In genomic region chr5:61596265-61596664, GRCh38 we compare ENCODE assay signal across 29 cellular contexts.
"Had no signal": no experiment of that assay in that cellular context is flagged by ENCODE, and none has a peak within 500 bp of the region (broad histone marks: within the 10 kb centered on the region; RNA-seq: fewer than 3 reads in every experiment).

No MANE protein-coding gene starts in this region.

- H3K4me3 Mint-ChIP-seq: immature natural killer cell; memory B cell; natural killer cell; stimulated activated naive B cell treated with anti-CD40 and anti-IgM and Interleukin-4, amounts not matched to agents 10 μg/mL and 1 μg/mL and 100 μg/mL, for 72 hours; stimulated activated naive CD8-positive, alpha-beta T cell treated with anti-CD3 and anti-CD28 coated beads, Interleukin-15, Interleukin-2, amounts not matched to agents 100 ng/mL and 50 ng/mL, for 24 hours had no signal

- H3K27ac ChIP-seq: coronary artery, esophagus squamous epithelium, parathyroid adenoma, prostate gland, right atrium auricular region, sigmoid colon, spleen, thoracic aorta, tibial nerve, upper lobe of left lung had no signal

- H3K9ac ChIP-seq: parathyroid adenoma had no signal

- H3K27ac Mint-ChIP-seq: immature natural killer cell; memory B cell; natural killer cell; stimulated activated naive B cell treated with anti-CD40 and anti-IgM and Interleukin-4, amounts not matched to agents 10 μg/mL and 1 μg/mL and 100 μg/mL, for 72 hours; stimulated activated naive CD8-positive, alpha-beta T cell treated with anti-CD3 and anti-CD28 coated beads, Interleukin-15, Interleukin-2, amounts not matched to agents 100 ng/mL and 50 ng/mL, for 24 hours had no signal

- H3K27me3 ChIP-seq: esophagus squamous epithelium, right atrium auricular region, sigmoid colon, spleen, tibial nerve, upper lobe of left lung had no signal

- H3K9me3 ChIP-seq: esophagus squamous epithelium, prostate gland, right atrium auricular region, sigmoid colon, spleen, thoracic aorta, tibial nerve, upper lobe of left lung had no signal

- DNase-seq: dermis blood vessel endothelial cell; effector memory CD4-positive, alpha-beta T cell; erythroblast; esophagus squamous epithelium; foreskin melanocyte; glutamatergic neuron; hypothalamus; immature natural killer cell; islet precursor cell; kidney glomerular epithelial cell; left colon; left ventricle myocardium superior; natural killer cell; occipital lobe; sigmoid colon; spleen; stimulated activated naive B cell treated with anti-CD40 and anti-IgM and Interleukin-4, amounts not matched to agents 10 μg/mL and 1 μg/mL and 100 μg/mL, for 72 hours; upper lobe of left lung had no signal

- H3K36me3 ChIP-seq: esophagus squamous epithelium, prostate gland, right atrium auricular region, sigmoid colon, spleen, thoracic aorta, tibial nerve, upper lobe of left lung had no signal

- H3K4me1 ChIP-seq: parathyroid adenoma, sigmoid colon, spleen had no signal

- FAIRE-seq: endometrium, urothelium cell line had no signal

- H3K4me1 Mint-ChIP-seq: immature natural killer cell, natural killer cell had no signal

- ATAC-seq: left colon; left ventricle myocardium superior; natural killer cell; stimulated activated naive B cell treated with anti-CD40 and anti-IgM and Interleukin-4, amounts not matched to agents 10 μg/mL and 1 μg/mL and 100 μg/mL, for 72 hours had no signal

- H3K4me3 ChIP-seq: coronary artery, esophagus squamous epithelium, lung, prostate gland, right atrium auricular region, sigmoid colon, spleen, thoracic aorta, tibial nerve, upper lobe of left lung had no signal

- H3K36me3 Mint-ChIP-seq: immature natural killer cell; memory B cell; natural killer cell; stimulated activated naive B cell treated with anti-CD40 and anti-IgM and Interleukin-4, amounts not matched to agents 10 μg/mL and 1 μg/mL and 100 μg/mL, for 72 hours had no signal

- H3K9me3 Mint-ChIP-seq: immature natural killer cell; memory B cell; natural killer cell; stimulated activated naive B cell treated with anti-CD40 and anti-IgM and Interleukin-4, amounts not matched to agents 10 μg/mL and 1 μg/mL and 100 μg/mL, for 72 hours; stimulated activated naive CD8-positive, alpha-beta T cell treated with anti-CD3 and anti-CD28 coated beads, Interleukin-15, Interleukin-2, amounts not matched to agents 100 ng/mL and 50 ng/mL, for 24 hours had no signal
